ENCODE assay signal across 9 cellular contexts in the genomic region with DNA sequence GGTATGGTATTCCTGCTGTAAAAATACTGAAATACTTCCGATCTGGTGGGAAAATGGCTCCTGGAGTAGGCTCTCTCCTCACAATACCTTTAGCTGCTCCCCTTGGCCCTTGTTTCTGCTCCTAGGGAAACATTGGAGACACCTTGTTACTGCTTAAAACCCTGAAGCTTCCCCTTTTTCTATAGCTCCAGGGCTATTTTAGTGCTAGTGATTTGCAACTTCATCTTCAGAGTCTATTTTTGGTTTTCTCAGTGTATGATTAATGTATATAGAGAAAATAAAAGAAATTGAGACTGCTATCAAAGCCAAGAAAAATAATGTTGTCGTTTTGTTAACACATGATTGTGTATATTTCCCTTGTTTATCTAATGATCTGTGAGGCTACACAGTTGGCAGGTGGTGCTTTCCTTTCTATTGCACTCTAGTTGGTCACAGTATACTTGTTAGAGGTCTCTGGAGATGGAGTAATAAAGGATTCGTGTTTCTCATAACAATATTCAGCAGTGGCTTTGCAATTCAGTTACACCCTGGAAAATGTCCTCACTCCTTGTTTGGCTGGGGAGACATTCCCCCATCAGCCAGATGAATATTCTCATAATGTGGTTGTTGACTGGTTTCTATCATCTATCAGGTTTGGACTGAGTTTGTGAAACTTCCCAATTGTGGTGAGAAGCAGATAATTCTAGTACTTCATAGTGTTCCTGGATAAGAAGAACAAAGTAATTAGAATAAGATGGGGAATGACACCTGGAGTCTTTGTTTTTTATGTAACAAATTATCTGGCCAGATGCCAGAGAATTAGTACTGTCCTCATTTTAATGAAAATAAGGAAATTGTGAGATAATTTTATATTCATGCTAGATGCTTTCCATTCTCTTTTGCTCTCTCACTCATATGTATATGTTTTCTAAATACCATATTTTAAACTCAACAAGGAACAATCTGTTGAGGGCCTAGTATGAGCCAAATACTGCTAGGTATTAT. TPM values are rescaled to one million over a fixed set of nuclear protein-coding genes. Genes with fewer than 3 reads are reported as not detected.
DNase-seq lines count a peak whose midpoint lies in the region; ATAC-seq lines count a peak whose summit lies in the region.
"Had no signal": no experiment of that assay in that cellular context is flagged by ENCODE, and none has a peak within 500 bp of the region (broad histone marks: within the 10 kb centered on the region; RNA-seq: fewer than 3 reads in every experiment).

No MANE protein-coding gene starts in this region.

- no peaks in the 10 kb centered on the region for H3K9me3 Mint-ChIP-seq in activated naive CD4-positive, alpha-beta T cell treated with anti-CD3 and anti-CD28 coated beads for 36 hours

- no peak overlapping the region for H3K4me3 Mint-ChIP-seq in activated naive CD4-positive, alpha-beta T cell treated with anti-CD3 and anti-CD28 coated beads for 36 hours

- H3K27ac Mint-ChIP-seq in activated naive CD4-positive, alpha-beta T cell treated with anti-CD3 and anti-CD28 coated beads for 36 hours = no peak overlapping the region

- peaks cover 25% of the 10 kb centered on the region for H3K4me1 Mint-ChIP-seq in activated naive CD4-positive, alpha-beta T cell treated with anti-CD3 and anti-CD28 coated beads for 36 hours (ENCODE audit: low read depth)

- no peaks in the 10 kb centered on the region for H3K36me3 Mint-ChIP-seq in activated naive CD4-positive, alpha-beta T cell treated with anti-CD3 and anti-CD28 coated beads for 36 hours (ENCODE audit: low read depth)

- no peaks in the 10 kb centered on the region for H3K27me3 Mint-ChIP-seq in activated naive CD4-positive, alpha-beta T cell treated with anti-CD3 and anti-CD28 coated beads for 36 hours (ENCODE audit: low read depth)

- ATAC-seq in GM21576 (IDR thresholded peaks at IDR 0.05; ENCODE audit: unreplicated experiment) = no peak
- ATAC-seq: HCT116 had no signal

- CTCF ChIA-PET in activated naive CD4-positive, alpha-beta T cell treated with anti-CD3 and anti-CD28 coated beads for 36 hours (lab: Charles Lee) = interaction anchor here (0.6 to 1.2 kb wide), 2 partner anchors 12 to 71 kb away, joined by 3 to 5 read pairs; no protein-coding TSS in a partner anchor

- intact Hi-C loops in activated naive CD4-positive, alpha-beta T cell treated with anti-CD3 and anti-CD28 coated beads for 36 hours (cut with micrococcal nuclease) = no loop called here

- DNase-seq in DMS79 (lab: John Stamatoyannopoulos, UW) (peak; percentile 80), NCI-H1436 treated with DMSO at 0.1 percent for 48 hours (lab: John Stamatoyannopoulos, UW) (peak; percentile 90), SKM-1 (lab: John Stamatoyannopoulos, UW; ENCODE audit: unreplicated experiment) (peak; percentile 60), middle frontal gyrus (ENCODE audit: extremely low spot score, low spot score) (peak; percentile 3), HPDE6-E6E7 (ENCODE audit: extremely low spot score) (no peak), NCI-H446 (lab: John Stamatoyannopoulos, UW) (no peak)
- no peak for DNase-seq in activated naive CD4-positive, alpha-beta T cell treated with anti-CD3 and anti-CD28 coated beads for 36 hours

RNA-seq across cellular contexts. Expression of a gene that starts 44.8 kb away (rescaled TPM):
- 100 to 1,000 TPM; 322 to 354 TPM for total RNA-seq in activated naive CD4-positive, alpha-beta T cell treated with anti-CD3 and anti-CD28 coated beads for 36 hours

Comparison
In these comparisons a context has a peak if more than half of its experiments do, and no peak if none do; other contexts are left out.
1. DNase-seq: peak in DMS79 (single experiment), NCI-H1436 treated with DMSO at 0.1 percent for 48 hours (single experiment), SKM-1 (single experiment) and middle frontal gyrus (single experiment); none in HPDE6-E6E7 (single experiment), activated naive CD4-positive, alpha-beta T cell treated with anti-CD3 and anti-CD28 coated beads for 36 hours (single experiment) and NCI-H446 (0 of 2).